Comparison of ENCODE assay signal across 18 cellular contexts in genomic region chr16:8920676-8921625, GRCh38. TPM values are rescaled to one million over a fixed set of nuclear protein-coding genes. Genes with fewer than 3 reads are reported as not detected.
DNase-seq lines count a peak whose midpoint lies in the region.
"Had no signal": no experiment of that assay in that cellular context is flagged by ENCODE, and none has a peak within 500 bp of the region (broad histone marks: within the 10 kb centered on the region; RNA-seq: fewer than 3 reads in every experiment).

No MANE protein-coding gene starts in this region.

- intact Hi-C loops in activated T-helper 2 cell treated with anti-CD3 and anti-CD28 coated beads, Interferon-gamma antibody, Interleukin-2, Interleukin-4, amounts not matched to agents 10 μg/mL and 5 μg/mL and 100 μg/mL, durations not matched to agents 14 hours and 24 hours and 36 hours (cut with micrococcal nuclease): loop anchor here (1.0 to 5.0 kb wide), 2 partner anchors 15 to 41 kb away; partner anchors contain the start of gene USP7

- peaks cover 54% of the 10 kb centered on the region for H3K4me1 Mint-ChIP-seq in activated naive CD4-positive, alpha-beta T cell treated with anti-CD3 and anti-CD28 coated beads, Interleukin-2, amount 50 U/mL, for 24 hours
- peaks cover 62% of the 10 kb centered on the region for H3K4me1 Mint-ChIP-seq in activated T-helper 2 cell treated with anti-CD3 and anti-CD28 coated beads, Interferon-gamma antibody, Interleukin-2, Interleukin-4, amounts not matched to agents 10 μg/mL and 5 μg/mL and 100 μg/mL, durations not matched to agents 14 hours and 24 hours and 36 hours (ENCODE audit: low read depth)

- H3K36me3 Mint-ChIP-seq in activated naive CD4-positive, alpha-beta T cell treated with anti-CD3 and anti-CD28 coated beads, Interleukin-2, amount 50 U/mL, for 24 hours: peaks cover 11% of the 10 kb centered on the region
- H3K36me3 Mint-ChIP-seq in activated T-helper 2 cell treated with anti-CD3 and anti-CD28 coated beads, Interferon-gamma antibody, Interleukin-2, Interleukin-4, amounts not matched to agents 10 μg/mL and 5 μg/mL and 100 μg/mL, durations not matched to agents 14 hours and 24 hours and 36 hours (ENCODE audit: low read depth): peaks cover 82% of the 10 kb centered on the region

- H3K27me3 Mint-ChIP-seq in activated naive CD4-positive, alpha-beta T cell treated with anti-CD3 and anti-CD28 coated beads, Interleukin-2, amount 50 U/mL, for 24 hours: no peaks in the 10 kb centered on the region
- H3K27me3 Mint-ChIP-seq in activated T-helper 2 cell treated with anti-CD3 and anti-CD28 coated beads, Interferon-gamma antibody, Interleukin-2, Interleukin-4, amounts not matched to agents 10 μg/mL and 5 μg/mL and 100 μg/mL, durations not matched to agents 14 hours and 24 hours and 36 hours (ENCODE audit: low read depth): no peaks in the 10 kb centered on the region

- no peak overlapping the region for H3K4me3 Mint-ChIP-seq in activated naive CD4-positive, alpha-beta T cell treated with anti-CD3 and anti-CD28 coated beads, Interleukin-2, amount 50 U/mL, for 24 hours
- no peak overlapping the region for H3K4me3 Mint-ChIP-seq in activated T-helper 2 cell treated with anti-CD3 and anti-CD28 coated beads, Interferon-gamma antibody, Interleukin-2, Interleukin-4, amounts not matched to agents 10 μg/mL and 5 μg/mL and 100 μg/mL, durations not matched to agents 14 hours and 24 hours and 36 hours (ENCODE audit: low read depth)

- DNase-seq in activated naive CD4-positive, alpha-beta T cell (lab: John Stamatoyannopoulos, UW): no peak
- no peak for DNase-seq in activated T-helper 2 cell treated with anti-CD3 and anti-CD28 coated beads, Interferon-gamma antibody, Interleukin-2, Interleukin-4, amounts not matched to agents 10 μg/mL and 5 μg/mL and 100 μg/mL, durations not matched to agents 14 hours and 24 hours and 36 hours (ENCODE audit: low spot score)
- peak; percentile 9 for DNase-seq in kidney tubule cell (ENCODE audit: low spot score)
- DNase-seq in DMS79 treated with DMSO at 0.1 percent for 48 hours (lab: John Stamatoyannopoulos, UW): no peak
- no peak for DNase-seq in SIG-M5 treated with dmso at 0.1 percent for 504 hours (lab: John Stamatoyannopoulos, UW; ENCODE audit: unreplicated experiment)
- no peak for DNase-seq in NOMO-1 (lab: John Stamatoyannopoulos, UW; ENCODE audit: unreplicated experiment in 2 of 2)
- DNase-seq in OCI-M2 (lab: John Stamatoyannopoulos, UW; ENCODE audit: unreplicated experiment): no peak
- DNase-seq: amygdala; KBM-7; left colon; NCI-H226; Right ventricle myocardium superior; stimulated activated CD4-positive, alpha-beta T cell treated with anti-CD3 and anti-CD28 coated beads, Interleukin-4, amount 100 ng/mL, for 1 hour; T-helper 9 cell had no signal

- H3K27ac Mint-ChIP-seq in activated naive CD4-positive, alpha-beta T cell treated with anti-CD3 and anti-CD28 coated beads, Interleukin-2, amount 50 U/mL, for 24 hours: peak overlapping the region; percentile 41
- H3K27ac Mint-ChIP-seq in activated T-helper 2 cell treated with anti-CD3 and anti-CD28 coated beads, Interferon-gamma antibody, Interleukin-2, Interleukin-4, amounts not matched to agents 10 μg/mL and 5 μg/mL and 100 μg/mL, durations not matched to agents 14 hours and 24 hours and 36 hours: peak overlapping the region; percentile 82

- no peaks in the 10 kb centered on the region for H3K9me3 Mint-ChIP-seq in activated naive CD4-positive, alpha-beta T cell treated with anti-CD3 and anti-CD28 coated beads, Interleukin-2, amount 50 U/mL, for 24 hours
- H3K9me3 Mint-ChIP-seq in activated T-helper 2 cell treated with anti-CD3 and anti-CD28 coated beads, Interferon-gamma antibody, Interleukin-2, Interleukin-4, amounts not matched to agents 10 μg/mL and 5 μg/mL and 100 μg/mL, durations not matched to agents 14 hours and 24 hours and 36 hours: no peaks in the 10 kb centered on the region

RNA-seq across cellular contexts. Expression of gene LITAFD, which starts 38.8 kb away (rescaled TPM):
- not detected in 2 replicates for total RNA-seq in activated T-helper 2 cell treated with anti-CD3 and anti-CD28 coated beads, Interferon-gamma antibody, Interleukin-2, Interleukin-4, amounts not matched to agents 10 μg/mL and 5 μg/mL and 100 μg/mL, durations not matched to agents 14 hours and 24 hours and 36 hours
- total RNA-seq: activated CD8-positive, alpha-beta memory T cell treated with anti-CD3 and anti-CD28 coated beads for 36 hours; esophagus mucosa; left colon; myocyte; Right ventricle myocardium superior had no signal

RNA-seq across cellular contexts. Expression of gene USP7, which starts 42.8 kb away (rescaled TPM):
- 164 and 176 TPM in 2 replicates for total RNA-seq in activated T-helper 2 cell treated with anti-CD3 and anti-CD28 coated beads, Interferon-gamma antibody, Interleukin-2, Interleukin-4, amounts not matched to agents 10 μg/mL and 5 μg/mL and 100 μg/mL, durations not matched to agents 14 hours and 24 hours and 36 hours

RNA-seq across cellular contexts. Expression of gene CARHSP1, which starts 52.1 kb away (rescaled TPM):
- 84.4 and 90.8 TPM in 2 replicates for total RNA-seq in activated T-helper 2 cell treated with anti-CD3 and anti-CD28 coated beads, Interferon-gamma antibody, Interleukin-2, Interleukin-4, amounts not matched to agents 10 μg/mL and 5 μg/mL and 100 μg/mL, durations not matched to agents 14 hours and 24 hours and 36 hours
